Comparison of ENCODE assay signal across 18 cellular contexts in the genomic region with DNA sequence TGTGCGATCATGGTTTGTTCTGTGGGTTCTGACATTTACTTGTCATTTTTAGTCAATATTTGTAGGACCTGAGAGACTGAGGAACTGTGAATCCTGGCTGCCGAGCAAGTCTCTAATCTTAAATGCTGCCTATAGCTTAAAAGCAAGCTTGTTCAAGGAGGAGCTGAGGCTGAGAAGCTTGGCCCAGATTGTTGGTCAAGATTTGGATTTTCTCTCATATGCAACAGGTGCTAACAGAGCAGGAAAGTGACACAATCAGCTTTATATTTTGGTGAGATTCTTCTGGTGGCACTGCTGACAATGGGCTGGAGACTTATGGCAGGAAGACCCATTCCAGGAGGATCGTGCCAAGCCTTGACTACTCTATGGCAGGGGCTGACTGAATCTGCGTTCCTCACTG.
DNase-seq lines count a peak whose midpoint lies in the region; ATAC-seq and TF ChIP-seq lines count a peak whose summit lies in the region.
"Had no signal": no experiment of that assay in that cellular context is flagged by ENCODE, and none has a peak within 500 bp of the region (broad histone marks: within the 10 kb centered on the region; RNA-seq: fewer than 3 reads in every experiment).

No MANE protein-coding gene starts in this region.

- peaks cover 0 to 5% (median 0%) of the 10 kb centered on the region in 9 donors for H3K36me3 ChIP-seq in heart right ventricle

- H3K27ac ChIP-seq in heart right ventricle = peak overlapping the region in 8 of 10 donors; percentile 41 to 80 (median 68)
- peak overlapping the region; percentile 96 for H3K27ac ChIP-seq in foreskin keratinocyte
- H3K27ac ChIP-seq: coronary artery, GM23248, neutrophil had no signal

- H3K4me3 ChIP-seq in heart right ventricle = no peak overlapping the region
- H3K4me3 ChIP-seq: GM23248 had no signal

- H3K27me3 Mint-ChIP-seq in T-helper 17 cell (no peaks in the 10 kb centered on the region), T-cell (no peaks in the 10 kb centered on the region)

- H3K27me3 ChIP-seq in heart right ventricle (no peaks in the 10 kb centered on the region), foreskin keratinocyte (no peaks in the 10 kb centered on the region)
- H3K27me3 ChIP-seq: neutrophil had no signal

- no peaks in the 10 kb centered on the region for H3K9me3 Mint-ChIP-seq in T-cell

- H3K27ac Mint-ChIP-seq in T-helper 17 cell (peak overlapping the region; percentile 67), T-cell (no peak overlapping the region)

- H3K9me3 ChIP-seq in heart right ventricle (no peaks in the 10 kb centered on the region), T-helper 17 cell (ENCODE audit: control insufficient read depth, low read length, poor library complexity, severe bottlenecking) (no peaks in the 10 kb centered on the region)
- H3K9me3 ChIP-seq: neutrophil had no signal

- DNase-seq in heart right ventricle (no peak), left ventricle myocardium superior (no peak), T-helper 17 cell (no peak), foreskin keratinocyte (no peak), SK-N-DZ (ENCODE audit: low spot score) (no peak), NCI-H524 (lab: John Stamatoyannopoulos, UW) (no peak), T-cell (no peak), head of caudate nucleus (no peak)
- DNase-seq: activated CD4-positive, CD25-positive, alpha-beta regulatory T cell treated with anti-CD3 and anti-CD28 coated beads, Interleukin-2, amount 50 U/mL, for 72 hours; activated naive CD4-positive, alpha-beta T cell; GM23248; NCI-H1694 treated with DMSO at 0.1 percent for 48 hours; NCI-H2227 treated with DMSO at 0.1 percent for 48 hours; NK-92 treated with Interleukin-12 subunit alpha and Interleukin-12 subunit beta, amount 100 ng/mL, for 24 hours; stimulated activated naive CD4-positive, alpha-beta T cell treated with Interleukin-2 at 50 U/mL for 16 hours; trophoblast cell had no signal

- ATAC-seq in heart right ventricle (no peak), left ventricle myocardium superior (no peak), T-helper 17 cell (no peak), foreskin keratinocyte (no peak), T-cell (replicated peaks in 1 of 4) (no peak)

- intact Hi-C loops in heart right ventricle (cut with DNase I) (loop anchor here in 1 of 10 donors (5.0 kb wide), 1 partner anchor 42 kb away; no protein-coding TSS in a partner anchor), left ventricle myocardium superior (cut with micrococcal nuclease) (no loop called here), head of caudate nucleus (cut with DNase I) (no loop called here)

- H3K4me1 ChIP-seq in heart right ventricle (peaks cover 0 to 48% (median 32%) of the 10 kb centered on the region in 9 donors), foreskin keratinocyte (peaks cover 27% of the 10 kb centered on the region)

- no peak for TF ChIP-seq CTCF in heart right ventricle (IDR thresholded peaks at IDR 0.05)
- no peak for TF ChIP-seq CTCF in foreskin keratinocyte (conservative IDR thresholded peaks at IDR 0.05)

- H3K36me3 Mint-ChIP-seq in T-helper 17 cell (ENCODE audit: low read depth) (no peaks in the 10 kb centered on the region), T-cell (peaks cover 15% of the 10 kb centered on the region)

- CTCF ChIA-PET in T-cell (lab: Charles Lee) = no interaction called here

- H3K4me1 Mint-ChIP-seq in T-helper 17 cell (peaks cover 15% of the 10 kb centered on the region), T-cell (peaks cover 15 to 21% (median 15%) of the 10 kb centered on the region in 3 donors)

- POLR2A ChIA-PET in T-cell (lab: Charles Lee) = no interaction called here

- 89 to 92% methylated on average over 4 of the region's 4 CpGs for WGBS in heart right ventricle, 2 donors

- H3K4me3 Mint-ChIP-seq in T-helper 17 cell (peak overlapping the region; percentile 91), T-cell (peak overlapping the region in 1 of 3 donors; percentile 3)
